Comparison of ENCODE assay signal across 8 cellular contexts in the genomic region with DNA sequence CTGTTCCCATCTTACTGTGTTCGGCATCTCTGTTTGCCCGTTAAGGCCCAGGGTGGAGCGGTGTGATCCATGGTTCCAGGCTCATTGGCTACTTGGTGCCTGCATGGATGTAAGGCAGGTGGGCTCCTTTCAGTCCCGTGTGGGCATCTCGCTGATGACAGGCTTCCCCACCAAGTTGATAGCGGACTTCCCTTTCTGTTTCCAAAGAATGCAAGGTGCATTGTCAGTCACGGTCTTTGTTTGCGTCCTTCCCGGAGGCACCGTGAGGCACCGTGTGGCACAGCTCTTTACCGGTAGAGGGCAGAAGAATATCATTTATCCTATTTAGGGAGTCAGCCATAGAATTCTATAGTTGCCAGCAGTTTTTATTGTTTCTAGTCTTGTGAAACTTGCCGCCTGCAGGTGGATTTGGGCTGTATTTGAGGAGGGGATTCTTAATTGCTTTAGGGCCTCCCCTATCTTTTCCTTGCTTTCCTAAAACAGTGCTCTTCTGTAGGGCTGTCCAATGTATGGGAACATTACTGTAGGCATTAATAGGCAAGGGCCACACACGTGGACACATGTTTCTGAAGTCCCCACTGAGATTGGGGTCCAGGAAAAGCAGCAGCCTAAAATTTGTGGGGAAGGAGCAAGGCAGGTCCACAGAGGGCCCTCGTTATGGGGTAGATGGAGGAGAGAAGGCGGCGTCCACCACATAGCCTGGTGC.
DNase-seq lines count a peak whose midpoint lies in the region; ATAC-seq and TF ChIP-seq lines count a peak whose summit lies in the region.

No MANE protein-coding gene starts in this region.

- H3K36me3 Mint-ChIP-seq in T-helper 1 cell treated with Interleukin-12 subunit alpha and Interleukin-12 subunit beta and Interleukin-4 antibody, amounts not matched to agents 30 μg/mL and 1 μg/mL, for 36 hours (ENCODE audit: low read depth), result peaks cover 25% of the 10 kb centered on the region
- H3K36me3 Mint-ChIP-seq in brain, result no peaks in the 10 kb centered on the region

- H3K79me2 ChIP-seq in KMS-11 (ENCODE audit: insufficient read depth, low read depth), result no peaks in the 10 kb centered on the region

- H3K27me3 ChIP-seq in KMS-11 (ENCODE audit: insufficient read depth, low read depth), result no peaks in the 10 kb centered on the region

- H3K4me3 Mint-ChIP-seq in T-helper 1 cell treated with Interleukin-12 subunit alpha and Interleukin-12 subunit beta and Interleukin-4 antibody, amounts not matched to agents 30 μg/mL and 1 μg/mL, for 36 hours, result no peak overlapping the region
- H3K4me3 Mint-ChIP-seq in brain, result peak overlapping the region in 4 of 5 experiments; percentile 23 to 56 (median 48)

- H3K36me3 ChIP-seq in KMS-11 (ENCODE audit: insufficient read depth), result no peaks in the 10 kb centered on the region

- no peak overlapping the region for H3K27ac ChIP-seq in KMS-11

- in situ Hi-C loops in G401 (cut with HindIII; ENCODE audit: low sequenced_read_pairs), result no loop called here

- H3K27me3 Mint-ChIP-seq in T-helper 1 cell treated with Interleukin-12 subunit alpha and Interleukin-12 subunit beta and Interleukin-4 antibody, amounts not matched to agents 30 μg/mL and 1 μg/mL, for 36 hours (ENCODE audit: low read depth), result no peaks in the 10 kb centered on the region
- no peaks in the 10 kb centered on the region for H3K27me3 Mint-ChIP-seq in brain

- H4K20me1 ChIP-seq in KMS-11 (ENCODE audit: insufficient read depth), result no peaks in the 10 kb centered on the region

- H3K9ac ChIP-seq in KMS-11, result no peak overlapping the region

- no peaks in the 10 kb centered on the region for H3K9me3 Mint-ChIP-seq in T-helper 1 cell treated with Interleukin-12 subunit alpha and Interleukin-12 subunit beta and Interleukin-4 antibody, amounts not matched to agents 30 μg/mL and 1 μg/mL, for 36 hours
- H3K9me3 Mint-ChIP-seq in brain, result no peaks in the 10 kb centered on the region

- H3K4me3 ChIP-seq in KMS-11 (IDR thresholded peaks at IDR 0.05; ENCODE audit: insufficient read depth, low read depth, low read length), result no peak overlapping the region

- H3K4me2 ChIP-seq in KMS-11, result no peak overlapping the region

- H3K4me1 ChIP-seq in KMS-11 (ENCODE audit: low read depth, poor library complexity, severe bottlenecking), result no peaks in the 10 kb centered on the region

- no peak overlapping the region for H2AFZ ChIP-seq in KMS-11 (ENCODE audit: low read depth)

- peaks cover 56% of the 10 kb centered on the region for H3K4me1 Mint-ChIP-seq in T-helper 1 cell treated with Interleukin-12 subunit alpha and Interleukin-12 subunit beta and Interleukin-4 antibody, amounts not matched to agents 30 μg/mL and 1 μg/mL, for 36 hours (ENCODE audit: low read depth)
- H3K4me1 Mint-ChIP-seq in brain, result peaks cover 36% of the 10 kb centered on the region

- ATAC-seq in GM21619 (IDR thresholded peaks at IDR 0.05; ENCODE audit: unreplicated experiment), result peak; percentile 57

- TF ChIP-seq CTCF in KMS-11 (conservative IDR thresholded peaks at IDR 0.05; ENCODE audit: low read depth, low read length) (peak; percentile 59), brain (conservative IDR thresholded peaks at IDR 0.05) (peak; percentile 91 to 92)

- H3K27ac Mint-ChIP-seq in T-helper 1 cell treated with Interleukin-12 subunit alpha and Interleukin-12 subunit beta and Interleukin-4 antibody, amounts not matched to agents 30 μg/mL and 1 μg/mL, for 36 hours, result peak overlapping the region; percentile 28
- H3K27ac Mint-ChIP-seq in brain, result peak overlapping the region; percentile 6 to 90 (median 63)

- DNase-seq in G401 (ENCODE audit: low spot score) (peak; percentile 78), inferior parietal cortex (ENCODE audit: extremely low spot score) (peak; percentile 87), NCI-H69 (lab: John Stamatoyannopoulos, UW) (no peak)
- peak; percentile 35 for DNase-seq in stimulated activated CD4-positive, alpha-beta T cell treated with anti-CD3 and anti-CD28 coated beads, Interleukin-1b, Interleukin-23, amount 100 ng/mL, for 48 hours
